Comparison of ENCODE assay signal across 1 cellular context in the genomic region with DNA sequence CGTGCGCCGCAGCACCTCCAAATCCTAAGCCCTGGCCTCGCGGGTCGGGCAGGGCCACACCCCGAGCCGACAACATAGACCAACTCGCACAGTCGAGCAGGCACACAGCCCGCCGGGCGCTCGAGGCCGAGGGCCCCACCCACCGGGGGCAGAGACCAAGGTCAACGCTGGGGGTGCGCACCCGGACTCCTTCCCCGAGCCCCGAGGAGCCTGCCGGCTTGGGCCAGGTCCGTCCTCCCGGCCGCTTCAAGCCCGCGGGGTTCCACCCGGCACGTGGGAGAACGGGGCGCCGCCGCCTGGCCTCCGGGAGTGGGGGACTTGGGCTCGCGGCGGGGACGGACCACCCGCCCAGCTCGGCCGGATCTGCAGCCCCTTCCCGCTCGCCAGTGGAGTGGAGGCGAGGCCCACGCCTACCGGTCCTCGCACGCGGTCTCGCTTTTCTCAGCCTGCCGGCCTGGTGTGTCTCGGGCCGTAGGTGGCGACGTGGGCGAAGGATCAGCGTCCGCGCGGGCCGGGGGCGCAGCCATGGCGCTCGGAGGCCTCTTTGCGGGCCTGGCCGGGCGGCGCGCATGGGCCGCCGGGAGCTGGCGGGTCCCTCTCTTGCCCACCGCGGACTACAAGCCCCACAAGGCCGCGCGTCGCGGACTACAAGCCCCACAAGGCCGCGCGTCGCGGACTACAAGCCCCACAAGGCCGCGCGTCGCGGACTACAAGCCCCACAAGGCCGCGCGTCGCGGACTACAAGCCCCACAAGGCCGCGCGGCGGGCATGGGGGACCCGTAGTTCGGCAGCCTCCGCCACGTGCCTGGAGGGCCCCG.
A peak's percentile ranks its signal among the peaks of the same experiment; 100 is the strongest.
TF ChIP-seq lines count a peak whose summit lies in the region.

A gene (minus strand): TSS at position 571 of the 818 bp plus-strand sequence. CDS start 44 bp downstream, at position 527.

TF ChIP-seq in HepG2, 621 proteins besides CTCF, POLR2A, EP300 and RAD21 (continued from another document and continues in another):
- TF ChIP-seq YEATS4 (CRISPR knock-in tag; IDR thresholded peaks at IDR 0.05; ENCODE audit: borderline replicate concordance), result peak; percentile 100
- TF ChIP-seq, protein P1, sequence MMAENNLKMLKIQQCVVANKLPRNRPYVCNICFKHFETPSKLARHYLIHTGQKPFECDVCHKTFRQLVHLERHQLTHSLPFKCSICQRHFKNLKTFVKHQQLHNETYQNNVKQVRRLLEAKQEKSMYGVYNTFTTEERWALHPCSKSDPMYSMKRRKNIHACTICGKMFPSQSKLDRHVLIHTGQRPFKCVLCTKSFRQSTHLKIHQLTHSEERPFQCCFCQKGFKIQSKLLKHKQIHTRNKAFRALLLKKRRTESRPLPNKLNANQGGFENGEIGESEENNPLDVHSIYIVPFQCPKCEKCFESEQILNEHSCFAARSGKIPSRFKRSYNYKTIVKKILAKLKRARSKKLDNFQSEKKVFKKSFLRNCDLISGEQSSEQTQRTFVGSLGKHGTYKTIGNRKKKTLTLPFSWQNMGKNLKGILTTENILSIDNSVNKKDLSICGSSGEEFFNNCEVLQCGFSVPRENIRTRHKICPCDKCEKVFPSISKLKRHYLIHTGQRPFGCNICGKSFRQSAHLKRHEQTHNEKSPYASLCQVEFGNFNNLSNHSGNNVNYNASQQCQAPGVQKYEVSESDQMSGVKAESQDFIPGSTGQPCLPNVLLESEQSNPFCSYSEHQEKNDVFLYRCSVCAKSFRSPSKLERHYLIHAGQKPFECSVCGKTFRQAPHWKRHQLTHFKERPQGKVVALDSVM (CRISPR knock-in tag; IDR thresholded peaks at IDR 0.05), result peak; percentile 69
- TF ChIP-seq, protein P2, sequence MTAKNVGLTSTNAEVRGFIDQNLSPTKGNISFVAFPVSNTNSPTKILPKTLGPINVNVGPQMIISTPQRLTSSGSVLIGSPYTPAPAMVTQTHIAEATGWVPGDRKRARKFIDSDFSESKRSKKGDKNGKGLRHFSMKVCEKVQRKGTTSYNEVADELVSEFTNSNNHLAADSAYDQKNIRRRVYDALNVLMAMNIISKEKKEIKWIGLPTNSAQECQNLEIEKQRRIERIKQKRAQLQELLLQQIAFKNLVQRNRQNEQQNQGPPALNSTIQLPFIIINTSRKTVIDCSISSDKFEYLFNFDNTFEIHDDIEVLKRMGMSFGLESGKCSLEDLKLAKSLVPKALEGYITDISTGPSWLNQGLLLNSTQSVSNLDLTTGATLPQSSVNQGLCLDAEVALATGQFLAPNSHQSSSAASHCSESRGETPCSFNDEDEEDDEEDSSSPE (CRISPR knock-in tag; IDR thresholded peaks at IDR 0.05), result peak; percentile 80
- peak; percentile 98 for TF ChIP-seq ZNF232 (CRISPR knock-in tag; IDR thresholded peaks at IDR 0.05; ENCODE audit: borderline replicate concordance)
- peak; percentile 87 for TF ChIP-seq ZSCAN9 (CRISPR knock-in tag; IDR thresholded peaks at IDR 0.05; ENCODE audit: borderline replicate concordance)
- TF ChIP-seq, protein P3, sequence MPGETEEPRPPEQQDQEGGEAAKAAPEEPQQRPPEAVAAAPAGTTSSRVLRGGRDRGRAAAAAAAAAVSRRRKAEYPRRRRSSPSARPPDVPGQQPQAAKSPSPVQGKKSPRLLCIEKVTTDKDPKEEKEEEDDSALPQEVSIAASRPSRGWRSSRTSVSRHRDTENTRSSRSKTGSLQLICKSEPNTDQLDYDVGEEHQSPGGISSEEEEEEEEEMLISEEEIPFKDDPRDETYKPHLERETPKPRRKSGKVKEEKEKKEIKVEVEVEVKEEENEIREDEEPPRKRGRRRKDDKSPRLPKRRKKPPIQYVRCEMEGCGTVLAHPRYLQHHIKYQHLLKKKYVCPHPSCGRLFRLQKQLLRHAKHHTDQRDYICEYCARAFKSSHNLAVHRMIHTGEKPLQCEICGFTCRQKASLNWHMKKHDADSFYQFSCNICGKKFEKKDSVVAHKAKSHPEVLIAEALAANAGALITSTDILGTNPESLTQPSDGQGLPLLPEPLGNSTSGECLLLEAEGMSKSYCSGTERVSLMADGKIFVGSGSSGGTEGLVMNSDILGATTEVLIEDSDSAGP (CRISPR knock-in tag; IDR thresholded peaks at IDR 0.05; ENCODE audit: borderline replicate concordance), result peak; percentile 98
- TF ChIP-seq KLF15 (CRISPR knock-in tag; IDR thresholded peaks at IDR 0.05; ENCODE audit: borderline replicate concordance), result peak; percentile 84
- peak; percentile 99 for TF ChIP-seq SAFB2 (CRISPR knock-in tag; IDR thresholded peaks at IDR 0.05; ENCODE audit: borderline replicate concordance, low read depth)
- peak; percentile 66 for TF ChIP-seq REXO4 (CRISPR knock-in tag; IDR thresholded peaks at IDR 0.05; ENCODE audit: borderline replicate concordance)
- peak; percentile 39; the same call in 1 of the 2 replicates for TF ChIP-seq SMAD3 (CRISPR knock-in tag; IDR thresholded peaks at IDR 0.05)
- TF ChIP-seq, protein P4, sequence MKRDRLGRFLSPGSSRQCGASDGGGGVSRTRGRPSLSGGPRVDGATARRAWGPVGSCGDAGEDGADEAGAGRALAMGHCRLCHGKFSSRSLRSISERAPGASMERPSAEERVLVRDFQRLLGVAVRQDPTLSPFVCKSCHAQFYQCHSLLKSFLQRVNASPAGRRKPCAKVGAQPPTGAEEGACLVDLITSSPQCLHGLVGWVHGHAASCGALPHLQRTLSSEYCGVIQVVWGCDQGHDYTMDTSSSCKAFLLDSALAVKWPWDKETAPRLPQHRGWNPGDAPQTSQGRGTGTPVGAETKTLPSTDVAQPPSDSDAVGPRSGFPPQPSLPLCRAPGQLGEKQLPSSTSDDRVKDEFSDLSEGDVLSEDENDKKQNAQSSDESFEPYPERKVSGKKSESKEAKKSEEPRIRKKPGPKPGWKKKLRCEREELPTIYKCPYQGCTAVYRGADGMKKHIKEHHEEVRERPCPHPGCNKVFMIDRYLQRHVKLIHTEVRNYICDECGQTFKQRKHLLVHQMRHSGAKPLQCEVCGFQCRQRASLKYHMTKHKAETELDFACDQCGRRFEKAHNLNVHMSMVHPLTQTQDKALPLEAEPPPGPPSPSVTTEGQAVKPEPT (CRISPR knock-in tag; IDR thresholded peaks at IDR 0.05; ENCODE audit: low read depth), result peak; percentile 95; the same call in 1 of the 2 replicates
- TF ChIP-seq ZNF678 (CRISPR knock-in tag; IDR thresholded peaks at IDR 0.05), result peak; percentile 99
- TF ChIP-seq, protein P5, sequence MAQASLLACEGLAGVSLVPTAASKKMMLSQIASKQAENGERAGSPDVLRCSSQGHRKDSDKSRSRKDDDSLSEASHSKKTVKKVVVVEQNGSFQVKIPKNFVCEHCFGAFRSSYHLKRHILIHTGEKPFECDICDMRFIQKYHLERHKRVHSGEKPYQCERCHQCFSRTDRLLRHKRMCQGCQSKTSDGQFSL (CRISPR knock-in tag; IDR thresholded peaks at IDR 0.05), result peak; percentile 97
- peak; percentile 84; the same call in 1 of the 2 replicates for TF ChIP-seq ZNF256 (CRISPR knock-in tag; conservative IDR thresholded peaks at IDR 0.05)
- TF ChIP-seq ZNF180 (CRISPR knock-in tag; IDR thresholded peaks at IDR 0.05; ENCODE audit: borderline replicate concordance, low read depth), result peak; percentile 94
- TF ChIP-seq THYN1 (CRISPR knock-in tag; IDR thresholded peaks at IDR 0.05; ENCODE audit: borderline replicate concordance, low read depth), result peak; percentile 98; the same call in 1 of the 2 replicates
- peak; percentile 93; the same call in 1 of the 2 replicates for TF ChIP-seq NPAS2 (CRISPR knock-in tag; IDR thresholded peaks at IDR 0.05; ENCODE audit: borderline replicate concordance)
- TF ChIP-seq PHF21A (CRISPR knock-in tag; IDR thresholded peaks at IDR 0.05), result peak; percentile 97
- peak; percentile 92; the same call in 1 of the 2 replicates for TF ChIP-seq PAWR (CRISPR knock-in tag; IDR thresholded peaks at IDR 0.05; ENCODE audit: borderline replicate concordance)
- TF ChIP-seq ZEB1 (IDR thresholded peaks at IDR 0.05; ENCODE audit: insufficient replicate concordance, low read depth), result no peak
- TF ChIP-seq MATR3 (CRISPR knock-in tag; IDR thresholded peaks at IDR 0.05), result 0 out of 2 replicates have a peak, but pooled peaks have one; percentile 69
- peak; percentile 91 for TF ChIP-seq TAF15 (IDR thresholded peaks at IDR 0.05; ENCODE audit: low read depth, low read length, poor library complexity, severe bottlenecking)
- no peak for TF ChIP-seq NONO (IDR thresholded peaks at IDR 0.05)
- TF ChIP-seq NONO (CRISPR knock-in tag; conservative IDR thresholded peaks at IDR 0.05), result peak; percentile 99
- TF ChIP-seq GABPA (IDR thresholded peaks at IDR 0.05; ENCODE audit: low read depth, low read length), result no peak
- peak; percentile 82 for TF ChIP-seq GABPA (CRISPR knock-in tag; IDR thresholded peaks at IDR 0.05; ENCODE audit: low read depth)
- TF ChIP-seq ZBTB20 (CRISPR knock-in tag; IDR thresholded peaks at IDR 0.05; ENCODE audit: borderline replicate concordance, low read depth), result peak; percentile 65
- TF ChIP-seq, protein P6, sequence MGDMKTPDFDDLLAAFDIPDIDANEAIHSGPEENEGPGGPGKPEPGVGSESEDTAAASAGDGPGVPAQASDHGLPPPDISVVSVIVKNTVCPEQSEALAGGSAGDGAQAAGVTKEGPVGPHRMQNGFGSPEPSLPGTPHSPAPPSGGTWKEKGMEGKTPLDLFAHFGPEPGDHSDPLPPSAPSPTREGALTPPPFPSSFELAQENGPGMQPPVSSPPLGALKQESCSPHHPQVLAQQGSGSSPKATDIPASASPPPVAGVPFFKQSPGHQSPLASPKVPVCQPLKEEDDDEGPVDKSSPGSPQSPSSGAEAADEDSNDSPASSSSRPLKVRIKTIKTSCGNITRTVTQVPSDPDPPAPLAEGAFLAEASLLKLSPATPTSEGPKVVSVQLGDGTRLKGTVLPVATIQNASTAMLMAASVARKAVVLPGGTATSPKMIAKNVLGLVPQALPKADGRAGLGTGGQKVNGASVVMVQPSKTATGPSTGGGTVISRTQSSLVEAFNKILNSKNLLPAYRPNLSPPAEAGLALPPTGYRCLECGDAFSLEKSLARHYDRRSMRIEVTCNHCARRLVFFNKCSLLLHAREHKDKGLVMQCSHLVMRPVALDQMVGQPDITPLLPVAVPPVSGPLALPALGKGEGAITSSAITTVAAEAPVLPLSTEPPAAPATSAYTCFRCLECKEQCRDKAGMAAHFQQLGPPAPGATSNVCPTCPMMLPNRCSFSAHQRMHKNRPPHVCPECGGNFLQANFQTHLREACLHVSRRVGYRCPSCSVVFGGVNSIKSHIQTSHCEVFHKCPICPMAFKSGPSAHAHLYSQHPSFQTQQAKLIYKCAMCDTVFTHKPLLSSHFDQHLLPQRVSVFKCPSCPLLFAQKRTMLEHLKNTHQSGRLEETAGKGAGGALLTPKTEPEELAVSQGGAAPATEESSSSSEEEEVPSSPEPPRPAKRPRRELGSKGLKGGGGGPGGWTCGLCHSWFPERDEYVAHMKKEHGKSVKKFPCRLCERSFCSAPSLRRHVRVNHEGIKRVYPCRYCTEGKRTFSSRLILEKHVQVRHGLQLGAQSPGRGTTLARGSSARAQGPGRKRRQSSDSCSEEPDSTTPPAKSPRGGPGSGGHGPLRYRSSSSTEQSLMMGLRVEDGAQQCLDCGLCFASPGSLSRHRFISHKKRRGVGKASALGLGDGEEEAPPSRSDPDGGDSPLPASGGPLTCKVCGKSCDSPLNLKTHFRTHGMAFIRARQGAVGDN (CRISPR knock-in tag; IDR thresholded peaks at IDR 0.05), result peak; percentile 97
- no peak for TF ChIP-seq FOXP1 (IDR thresholded peaks at IDR 0.05)
- peak; percentile 9; the same call in 1 of the 2 replicates for TF ChIP-seq FOXP1 (CRISPR knock-in tag; IDR thresholded peaks at IDR 0.05)
- peak; percentile 99 for TF ChIP-seq AGO1 (IDR thresholded peaks at IDR 0.05; ENCODE audit: low read depth, low read length, poor library complexity, severe bottlenecking)
- TF ChIP-seq ZFY (CRISPR knock-in tag; IDR thresholded peaks at IDR 0.05), result peak; percentile 100
- TF ChIP-seq KLF13 (CRISPR knock-in tag; IDR thresholded peaks at IDR 0.05), result peak; percentile 93; the same call in 1 of the 2 replicates
- TF ChIP-seq, protein P7, sequence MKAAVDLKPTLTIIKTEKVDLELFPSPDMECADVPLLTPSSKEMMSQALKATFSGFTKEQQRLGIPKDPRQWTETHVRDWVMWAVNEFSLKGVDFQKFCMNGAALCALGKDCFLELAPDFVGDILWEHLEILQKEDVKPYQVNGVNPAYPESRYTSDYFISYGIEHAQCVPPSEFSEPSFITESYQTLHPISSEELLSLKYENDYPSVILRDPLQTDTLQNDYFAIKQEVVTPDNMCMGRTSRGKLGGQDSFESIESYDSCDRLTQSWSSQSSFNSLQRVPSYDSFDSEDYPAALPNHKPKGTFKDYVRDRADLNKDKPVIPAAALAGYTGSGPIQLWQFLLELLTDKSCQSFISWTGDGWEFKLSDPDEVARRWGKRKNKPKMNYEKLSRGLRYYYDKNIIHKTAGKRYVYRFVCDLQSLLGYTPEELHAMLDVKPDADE (CRISPR knock-in tag; IDR thresholded peaks at IDR 0.05), result peak; percentile 98
- TF ChIP-seq ZNF878 (CRISPR knock-in tag; IDR thresholded peaks at IDR 0.05), result peak; percentile 79; the same call in 1 of the 2 replicates
- TF ChIP-seq, protein P8, sequence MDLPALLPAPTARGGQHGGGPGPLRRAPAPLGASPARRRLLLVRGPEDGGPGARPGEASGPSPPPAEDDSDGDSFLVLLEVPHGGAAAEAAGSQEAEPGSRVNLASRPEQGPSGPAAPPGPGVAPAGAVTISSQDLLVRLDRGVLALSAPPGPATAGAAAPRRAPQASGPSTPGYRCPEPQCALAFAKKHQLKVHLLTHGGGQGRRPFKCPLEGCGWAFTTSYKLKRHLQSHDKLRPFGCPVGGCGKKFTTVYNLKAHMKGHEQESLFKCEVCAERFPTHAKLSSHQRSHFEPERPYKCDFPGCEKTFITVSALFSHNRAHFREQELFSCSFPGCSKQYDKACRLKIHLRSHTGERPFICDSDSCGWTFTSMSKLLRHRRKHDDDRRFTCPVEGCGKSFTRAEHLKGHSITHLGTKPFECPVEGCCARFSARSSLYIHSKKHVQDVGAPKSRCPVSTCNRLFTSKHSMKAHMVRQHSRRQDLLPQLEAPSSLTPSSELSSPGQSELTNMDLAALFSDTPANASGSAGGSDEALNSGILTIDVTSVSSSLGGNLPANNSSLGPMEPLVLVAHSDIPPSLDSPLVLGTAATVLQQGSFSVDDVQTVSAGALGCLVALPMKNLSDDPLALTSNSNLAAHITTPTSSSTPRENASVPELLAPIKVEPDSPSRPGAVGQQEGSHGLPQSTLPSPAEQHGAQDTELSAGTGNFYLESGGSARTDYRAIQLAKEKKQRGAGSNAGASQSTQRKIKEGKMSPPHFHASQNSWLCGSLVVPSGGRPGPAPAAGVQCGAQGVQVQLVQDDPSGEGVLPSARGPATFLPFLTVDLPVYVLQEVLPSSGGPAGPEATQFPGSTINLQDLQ (CRISPR knock-in tag; IDR thresholded peaks at IDR 0.05), result peak; percentile 97
- TF ChIP-seq, protein P9, sequence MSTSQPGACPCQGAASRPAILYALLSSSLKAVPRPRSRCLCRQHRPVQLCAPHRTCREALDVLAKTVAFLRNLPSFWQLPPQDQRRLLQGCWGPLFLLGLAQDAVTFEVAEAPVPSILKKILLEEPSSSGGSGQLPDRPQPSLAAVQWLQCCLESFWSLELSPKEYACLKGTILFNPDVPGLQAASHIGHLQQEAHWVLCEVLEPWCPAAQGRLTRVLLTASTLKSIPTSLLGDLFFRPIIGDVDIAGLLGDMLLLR (CRISPR knock-in tag; IDR thresholded peaks at IDR 0.05), result peak; percentile 98
- TF ChIP-seq, protein P10, sequence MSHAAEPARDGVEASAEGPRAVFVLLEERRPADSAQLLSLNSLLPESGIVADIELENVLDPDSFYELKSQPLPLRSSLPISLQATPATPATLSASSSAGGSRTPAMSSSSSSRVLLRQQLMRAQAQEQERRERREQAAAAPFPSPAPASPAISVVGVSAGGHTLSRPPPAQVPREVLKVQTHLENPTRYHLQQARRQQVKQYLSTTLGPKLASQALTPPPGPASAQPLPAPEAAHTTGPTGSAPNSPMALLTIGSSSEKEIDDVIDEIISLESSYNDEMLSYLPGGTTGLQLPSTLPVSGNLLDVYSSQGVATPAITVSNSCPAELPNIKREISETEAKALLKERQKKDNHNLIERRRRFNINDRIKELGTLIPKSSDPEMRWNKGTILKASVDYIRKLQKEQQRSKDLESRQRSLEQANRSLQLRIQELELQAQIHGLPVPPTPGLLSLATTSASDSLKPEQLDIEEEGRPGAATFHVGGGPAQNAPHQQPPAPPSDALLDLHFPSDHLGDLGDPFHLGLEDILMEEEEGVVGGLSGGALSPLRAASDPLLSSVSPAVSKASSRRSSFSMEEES (CRISPR knock-in tag; IDR thresholded peaks at IDR 0.05), result peak; percentile 91
